23 cellular contexts compared by ENCODE assay signal in genomic region chr2:130198343-130198742, GRCh38. TPM values are rescaled to one million over a fixed set of nuclear protein-coding genes. Genes with fewer than 3 reads are reported as not detected.
DNase-seq lines count a peak whose midpoint lies in the region; ATAC-seq, FAIRE-seq and TF ChIP-seq lines count a peak whose summit lies in the region.
"Had no signal": no experiment of that assay in that cellular context is flagged by ENCODE, and none has a peak within 500 bp of the region (broad histone marks: within the 10 kb centered on the region; RNA-seq: fewer than 3 reads in every experiment).

TUBA3E (minus strand) TSS chr2:130198439; CDS start chr2:130198360, 79 bp downstream.

- H3K4me3 Mint-ChIP-seq in GM23338 = no peak within 1 kb of the TSS
- H3K4me3 Mint-ChIP-seq: CD14-positive monocyte; CD4-positive, alpha-beta memory T cell; IgD-negative memory B cell had no signal

- H3K9me2 ChIP-seq in GM23338 (ENCODE audit: insufficient read depth) = no peaks in the 10 kb centered on the region

- H3K36me3 Mint-ChIP-seq in GM23338 (ENCODE audit: low read depth) = no peaks in the 10 kb centered on the region
- H3K36me3 Mint-ChIP-seq: CD14-positive monocyte; CD4-positive, alpha-beta memory T cell had no signal

- no peaks in the 10 kb centered on the region for H3K79me2 ChIP-seq in GM23338 (replicated peaks; ENCODE audit: insufficient read depth)

- no peaks in the 10 kb centered on the region for H3K27me3 ChIP-seq in heart right ventricle
- H3K27me3 ChIP-seq in GM23338 (ENCODE audit: insufficient read depth) = no peaks in the 10 kb centered on the region
- H3K27me3 ChIP-seq in right cardiac atrium (ENCODE audit: control insufficient read depth, insufficient read depth) = no peaks in the 10 kb centered on the region
- H3K27me3 ChIP-seq: BLaER1 had no signal

- no peaks in the 10 kb centered on the region for H4K20me1 ChIP-seq in GM23338 (replicated peaks; ENCODE audit: insufficient read depth)
- H4K20me1 ChIP-seq: BLaER1 had no signal

- H3K4me2 ChIP-seq in GM23338 = no peak within 1 kb of the TSS
- H3K4me2 ChIP-seq: BLaER1 had no signal

- H3K4me3 ChIP-seq in heart right ventricle = no peak within 1 kb of the TSS
- no peak within 1 kb of the TSS for H3K4me3 ChIP-seq in GM23338
- H3K4me3 ChIP-seq in right cardiac atrium (ENCODE audit: low read length) = no peak within 1 kb of the TSS
- H3K4me3 ChIP-seq: BLaER1 had no signal

- peak; percentile 23 for FAIRE-seq in HTR-8/SVneo (lab: Jason Lieb, UNC)
- FAIRE-seq: G401.6, GM12891, GM19239, HepG2 had no signal

- ATAC-seq in Right ventricle myocardium inferior (no peak), heart right ventricle (no peak), GM23338 (no peak), right cardiac atrium (no peak)
- ATAC-seq: HepG2 had no signal

- no peaks in the 10 kb centered on the region for H3K4me1 Mint-ChIP-seq in GM23338
- H3K4me1 Mint-ChIP-seq: CD4-positive, alpha-beta memory T cell; IgD-negative memory B cell had no signal

- WGBS in heart right ventricle, 2 donors = 96 to 97% methylated on average over 26 of the region's 26 CpGs
- 97% methylated on average over 26 of the region's 26 CpGs for WGBS in right cardiac atrium

- H3K36me3 ChIP-seq in heart right ventricle (no peaks in the 10 kb centered on the region), GM23338 (ENCODE audit: insufficient read depth) (no peaks in the 10 kb centered on the region)
- H3K36me3 ChIP-seq: BLaER1 had no signal

- peaks cover 0 to 14% (median 0%) of the 10 kb centered on the region in 9 donors for H3K4me1 ChIP-seq in heart right ventricle
- no peaks in the 10 kb centered on the region for H3K4me1 ChIP-seq in GM23338 (ENCODE audit: insufficient read depth)
- H3K4me1 ChIP-seq in right cardiac atrium (ENCODE audit: control insufficient read depth, insufficient read depth, low read length) = no peaks in the 10 kb centered on the region
- H3K4me1 ChIP-seq: BLaER1 had no signal

- peaks cover 3% of the 10 kb centered on the region for H3K27me3 Mint-ChIP-seq in GM23338 (ENCODE audit: insufficient read depth, low read depth, poor library complexity)
- H3K27me3 Mint-ChIP-seq: CD4-positive, alpha-beta memory T cell; IgD-negative memory B cell had no signal

- no peak within 1 kb of the TSS for H3K27ac ChIP-seq in heart right ventricle
- no peak within 1 kb of the TSS for H3K27ac ChIP-seq in GM23338 (ENCODE audit: low read depth)
- no peak within 1 kb of the TSS for H3K27ac ChIP-seq in right cardiac atrium (ENCODE audit: low read length)
- H3K27ac ChIP-seq: BLaER1, HL-60 had no signal

- H3K9me3 Mint-ChIP-seq in GM23338 = no peaks in the 10 kb centered on the region; the same call in 1 of the 3 replicates
- H3K9me3 Mint-ChIP-seq: CD4-positive, alpha-beta memory T cell; IgD-negative memory B cell had no signal

- H3K27ac Mint-ChIP-seq in GM23338 = no peak within 1 kb of the TSS
- H3K27ac Mint-ChIP-seq: CD4-positive, alpha-beta memory T cell had no signal

- no peak for TF ChIP-seq CTCF in heart right ventricle (IDR thresholded peaks at IDR 0.05)
- no peak for TF ChIP-seq CTCF in GM23338 (conservative IDR thresholded peaks at IDR 0.05; ENCODE audit: low read depth in 2 of 2)

- in situ Hi-C loops in KBM-7 (cut with MboI; ENCODE audit: low pct_unique_long_range_greater_than_20kb, low sequenced_read_pairs) = no loop called here

- DNase-seq in Right ventricle myocardium inferior (ENCODE audit: missing footprints) = no peak
- no peak for DNase-seq in heart right ventricle
- DNase-seq in GM23338 (ENCODE audit: low spot score) = peak; percentile 26
- DNase-seq in HTR-8/SVneo (ENCODE audit: insufficient read length, low spot score) = no peak
- no peak for DNase-seq in right cardiac atrium
- DNase-seq in DMS153 treated with DMSO at 0.1 percent for 48 hours (lab: John Stamatoyannopoulos, UW; ENCODE audit: unreplicated experiment) = no peak
- DNase-seq in epidermal melanocyte (ENCODE audit: insufficient read length, low spot score) = no peak
- DNase-seq in KBM-7 = no peak
- DNase-seq: 8988T; Calu3; CD4-positive, alpha-beta memory T cell; DMS 273 treated with DMSO at 0.1 percent for 48 hours; HCEC 1CT had no signal

- no peaks in the 10 kb centered on the region for H3F3A ChIP-seq in GM23338 (replicated peaks; ENCODE audit: low read depth)

- intact Hi-C loops in Right ventricle myocardium inferior (cut with DNase I) = no loop called here
- intact Hi-C loops in heart right ventricle (cut with DNase I) = no loop called here
- intact Hi-C loops in right cardiac atrium (cut with DNase I) = no loop called here

- H2AFZ ChIP-seq in GM23338 = no peak within 1 kb of the TSS

- H3K9me3 ChIP-seq in heart right ventricle (no peaks in the 10 kb centered on the region), right cardiac atrium (ENCODE audit: control insufficient read depth, low read length) (no peaks in the 10 kb centered on the region)
- H3K9me3 ChIP-seq: BLaER1 had no signal

TF ChIP-seq in GM23338, 12 proteins besides CTCF, POLR2A, EP300 and RAD21 (continues in another document):
- TF ChIP-seq ETS1 (IDR thresholded peaks at IDR 0.05) = no peak
- no peak for TF ChIP-seq EZH2phosphoT487 (IDR thresholded peaks at IDR 0.05; ENCODE audit: unreplicated experiment)
- TF ChIP-seq ZNF331 (CRISPR knock-in tag; IDR thresholded peaks at IDR 0.05; ENCODE audit: low read depth) = no peak
- TF ChIP-seq POLR2AphosphoS5 (IDR thresholded peaks at IDR 0.05; ENCODE audit: low read depth) = no peak
- TF ChIP-seq EZH2 (IDR thresholded peaks at IDR 0.05; ENCODE audit: low read depth, unreplicated experiment) = no peak
- no peak for TF ChIP-seq JUNB (IDR thresholded peaks at IDR 0.05; ENCODE audit: unreplicated experiment)
- no peak for TF ChIP-seq STAT1 (IDR thresholded peaks at IDR 0.05; ENCODE audit: unreplicated experiment)
- TF ChIP-seq ZNF114 (CRISPR knock-in tag; IDR thresholded peaks at IDR 0.05) = no peak
- no peak for TF ChIP-seq CREB1 (CRISPR knock-in tag; IDR thresholded peaks at IDR 0.05; ENCODE audit: low read depth)

RNA-seq across cellular contexts. Expression of gene TUBA3E, which starts in this region (rescaled TPM):
- total RNA-seq in Right ventricle myocardium inferior (80.0 TPM), heart right ventricle (100 to 1,000 TPM in 1 of 10 donors, 10 to 100 TPM in 3, 1 to 10 TPM in 6; 2.3 to 109 (median 8.7) TPM), right cardiac atrium (10 to 100 TPM in 2 of 4 donors, 1 to 10 TPM in 2; 2.8 to 17.2 (median 9.4) TPM)
- polyA plus RNA-seq in heart right ventricle (100 to 1,000 TPM in 1 of 2 donors, 10 to 100 TPM in 1; 48.3 to 286 TPM), GM23338 (2016; fragmentation: Nextera tagmentation; extraction: Ambion mirVana) (0.31 TPM in 1 of 2 replicates, not detected in the other), right cardiac atrium (28.8 TPM)
- 0.21 and 0.66 TPM in 2 replicates for total RNA-seq in GM23338 (2014; rRNA removed; shearing (Covaris generic))
- total RNA-seq: A673; Calu3; CD4-positive, alpha-beta memory T cell; HepG2 had no signal
- polyA plus RNA-seq: AG04450; CD14-positive monocyte; CD4-positive, alpha-beta memory T cell; HepG2; IgD-negative memory B cell had no signal

Comparison
In these comparisons a context has a peak if more than half of its experiments do, and no peak if none do; other contexts are left out.
1. RNA of gene TUBA3E (polyA plus RNA-seq): 48.3 to 286 TPM in heart right ventricle and 28.8 TPM in right cardiac atrium (single experiment); 0.31 TPM in GM23338; every median in the first group is over 10 times any median in the second.
2. Peak in DNase-seq in GM23338; RNA of the gene not detected or under 1 TPM.